Comparison of ENCODE assay signal across 1 cellular context in the genomic region with DNA sequence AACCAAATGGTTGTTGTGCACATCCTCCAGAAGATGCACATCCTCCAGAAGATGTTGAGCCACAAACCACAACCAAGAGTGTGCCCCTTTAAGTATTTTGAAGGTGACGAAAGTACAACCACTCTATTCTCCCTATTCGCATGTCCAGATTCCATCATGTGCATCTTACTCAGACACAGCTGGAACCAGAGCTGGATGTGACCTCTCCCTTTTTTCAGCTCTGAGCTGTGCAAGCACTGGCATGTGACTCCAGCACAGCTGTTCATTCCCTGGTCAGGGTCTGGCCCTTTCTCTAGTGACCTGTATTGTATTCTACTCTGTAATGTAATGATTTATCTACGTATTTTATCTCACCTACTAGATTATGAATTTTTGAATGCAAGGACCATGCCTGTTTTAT.
TF ChIP-seq lines count a peak whose summit lies in the region.

No MANE protein-coding gene starts in this region.

TF ChIP-seq in endothelial cell of umbilical vein, 7 proteins besides CTCF, POLR2A, EP300 and RAD21:
- TF ChIP-seq JUN (IDR thresholded peaks at IDR 0.05; ENCODE audit: borderline replicate concordance, insufficient read depth, insufficient read length, low read depth) (no peak), MYC (IDR thresholded peaks at IDR 0.05; ENCODE audit: low read depth, low read length) (no peak), FOS (IDR thresholded peaks at IDR 0.05; ENCODE audit: borderline replicate concordance, insufficient read depth, low read length) (no peak), GATA2 (IDR thresholded peaks at IDR 0.05; ENCODE audit: insufficient read depth, insufficient read length, low read depth, low read length) (no peak), POLR2AphosphoS5 (IDR thresholded peaks at IDR 0.05; ENCODE audit: insufficient read depth, low read depth, low read length) (no peak), EZH2 (IDR thresholded peaks at IDR 0.05; ENCODE audit: borderline replicate concordance, low read depth, low read length, severe bottlenecking) (no peak)
- TF ChIP-seq, protein P1, sequence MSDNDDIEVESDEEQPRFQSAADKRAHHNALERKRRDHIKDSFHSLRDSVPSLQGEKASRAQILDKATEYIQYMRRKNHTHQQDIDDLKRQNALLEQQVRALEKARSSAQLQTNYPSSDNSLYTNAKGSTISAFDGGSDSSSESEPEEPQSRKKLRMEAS (IDR thresholded peaks at IDR 0.05; ENCODE audit: insufficient read depth, insufficient read length), result no peak
